1 cellular context compared by ENCODE assay signal in genomic region chr16:89658221-89658879, GRCh38.
TF ChIP-seq lines count a peak whose summit lies in the region.

No MANE protein-coding gene starts in this region.

TF ChIP-seq in GM23338, 12 proteins besides CTCF, POLR2A, EP300 and RAD21 (continued from another document):
- TF ChIP-seq, protein P1, sequence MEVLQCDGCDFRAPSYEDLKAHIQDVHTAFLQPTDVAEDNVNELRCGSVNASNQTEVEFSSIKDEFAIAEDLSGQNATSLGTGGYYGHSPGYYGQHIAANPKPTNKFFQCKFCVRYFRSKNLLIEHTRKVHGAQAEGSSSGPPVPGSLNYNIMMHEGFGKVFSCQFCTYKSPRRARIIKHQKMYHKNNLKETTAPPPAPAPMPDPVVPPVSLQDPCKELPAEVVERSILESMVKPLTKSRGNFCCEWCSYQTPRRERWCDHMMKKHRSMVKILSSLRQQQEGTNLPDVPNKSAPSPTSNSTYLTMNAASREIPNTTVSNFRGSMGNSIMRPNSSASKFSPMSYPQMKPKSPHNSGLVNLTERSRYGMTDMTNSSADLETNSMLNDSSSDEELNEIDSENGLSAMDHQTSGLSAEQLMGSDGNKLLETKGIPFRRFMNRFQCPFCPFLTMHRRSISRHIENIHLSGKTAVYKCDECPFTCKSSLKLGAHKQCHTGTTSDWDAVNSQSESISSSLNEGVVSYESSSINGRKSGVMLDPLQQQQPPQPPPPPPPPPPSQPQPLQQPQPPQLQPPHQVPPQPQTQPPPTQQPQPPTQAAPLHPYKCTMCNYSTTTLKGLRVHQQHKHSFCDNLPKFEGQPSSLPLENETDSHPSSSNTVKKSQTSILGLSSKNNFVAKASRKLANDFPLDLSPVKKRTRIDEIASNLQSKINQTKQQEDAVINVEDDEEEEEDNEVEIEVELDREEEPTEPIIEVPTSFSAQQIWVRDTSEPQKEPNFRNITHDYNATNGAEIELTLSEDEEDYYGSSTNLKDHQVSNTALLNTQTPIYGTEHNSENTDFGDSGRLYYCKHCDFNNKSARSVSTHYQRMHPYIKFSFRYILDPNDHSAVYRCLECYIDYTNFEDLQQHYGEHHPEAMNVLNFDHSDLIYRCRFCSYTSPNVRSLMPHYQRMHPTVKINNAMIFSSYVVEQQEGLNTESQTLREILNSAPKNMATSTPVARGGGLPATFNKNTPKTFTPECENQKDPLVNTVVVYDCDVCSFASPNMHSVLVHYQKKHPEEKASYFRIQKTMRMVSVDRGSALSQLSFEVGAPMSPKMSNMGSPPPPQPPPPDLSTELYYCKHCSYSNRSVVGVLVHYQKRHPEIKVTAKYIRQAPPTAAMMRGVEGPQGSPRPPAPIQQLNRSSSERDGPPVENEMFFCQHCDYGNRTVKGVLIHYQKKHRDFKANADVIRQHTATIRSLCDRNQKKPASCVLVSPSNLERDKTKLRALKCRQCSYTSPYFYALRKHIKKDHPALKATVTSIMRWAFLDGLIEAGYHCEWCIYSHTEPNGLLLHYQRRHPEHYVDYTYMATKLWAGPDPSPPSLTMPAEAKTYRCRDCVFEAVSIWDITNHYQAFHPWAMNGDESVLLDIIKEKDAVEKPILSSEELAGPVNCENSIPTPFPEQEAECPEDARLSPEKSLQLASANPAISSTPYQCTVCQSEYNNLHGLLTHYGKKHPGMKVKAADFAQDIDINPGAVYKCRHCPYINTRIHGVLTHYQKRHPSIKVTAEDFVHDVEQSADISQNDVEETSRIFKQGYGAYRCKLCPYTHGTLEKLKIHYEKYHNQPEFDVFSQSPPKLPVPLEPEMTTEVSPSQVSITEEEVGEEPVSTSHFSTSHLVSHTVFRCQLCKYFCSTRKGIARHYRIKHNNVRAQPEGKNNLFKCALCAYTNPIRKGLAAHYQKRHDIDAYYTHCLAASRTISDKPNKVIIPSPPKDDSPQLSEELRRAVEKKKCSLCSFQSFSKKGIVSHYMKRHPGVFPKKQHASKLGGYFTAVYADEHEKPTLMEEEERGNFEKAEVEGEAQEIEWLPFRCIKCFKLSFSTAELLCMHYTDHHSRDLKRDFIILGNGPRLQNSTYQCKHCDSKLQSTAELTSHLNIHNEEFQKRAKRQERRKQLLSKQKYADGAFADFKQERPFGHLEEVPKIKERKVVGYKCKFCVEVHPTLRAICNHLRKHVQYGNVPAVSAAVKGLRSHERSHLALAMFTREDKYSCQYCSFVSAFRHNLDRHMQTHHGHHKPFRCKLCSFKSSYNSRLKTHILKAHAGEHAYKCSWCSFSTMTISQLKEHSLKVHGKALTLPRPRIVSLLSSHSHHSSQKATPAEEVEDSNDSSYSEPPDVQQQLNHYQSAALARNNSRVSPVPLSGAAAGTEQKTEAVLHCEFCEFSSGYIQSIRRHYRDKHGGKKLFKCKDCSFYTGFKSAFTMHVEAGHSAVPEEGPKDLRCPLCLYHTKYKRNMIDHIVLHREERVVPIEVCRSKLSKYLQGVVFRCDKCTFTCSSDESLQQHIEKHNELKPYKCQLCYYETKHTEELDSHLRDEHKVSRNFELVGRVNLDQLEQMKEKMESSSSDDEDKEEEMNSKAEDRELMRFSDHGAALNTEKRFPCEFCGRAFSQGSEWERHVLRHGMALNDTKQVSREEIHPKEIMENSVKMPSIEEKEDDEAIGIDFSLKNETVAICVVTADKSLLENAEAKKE (CRISPR knock-in tag; IDR thresholded peaks at IDR 0.05): no peak
- TF ChIP-seq ZNF114 (CRISPR knock-in tag; IDR thresholded peaks at IDR 0.05): no peak
- no peak for TF ChIP-seq JUNB (IDR thresholded peaks at IDR 0.05; ENCODE audit: unreplicated experiment)
TF ChIP-seq in GM23338: peak in this region for 0.
